ENCODE assay signal across 8 cellular contexts in genomic region chr16:2520784-2521577, GRCh38. TPM values are rescaled to one million over a fixed set of nuclear protein-coding genes. Genes with fewer than 3 reads are reported as not detected.
DNase-seq lines count a peak whose midpoint lies in the region; ATAC-seq and TF ChIP-seq lines count a peak whose summit lies in the region.

No MANE protein-coding gene starts in this region.

- H3K9me3 ChIP-seq in DND-41 (ENCODE audit: insufficient read depth, low read length, severe bottlenecking) (no peaks in the 10 kb centered on the region), vagina (no peaks in the 10 kb centered on the region)
- no peaks in the 10 kb centered on the region for H3K9me3 ChIP-seq in naive thymus-derived CD4-positive, alpha-beta T cell (ENCODE audit: control insufficient read depth in 2 of 3, low read length in 3 of 3)

- TF ChIP-seq POLR2A in vagina (IDR thresholded peaks at IDR 0.05): no peak

- H3K9ac ChIP-seq in DND-41 (ENCODE audit: low read depth, low read length): peak overlapping the region; percentile 63

- H3K27ac Mint-ChIP-seq in activated CD4-positive, alpha-beta T cell treated with anti-CD3 and anti-CD28 coated beads, Interleukin-2, amount 10 ng/mL, durations not matched to agents 7 days and 5 days: peak overlapping the region; percentile 95
- peak overlapping the region; percentile 81 to 98 (median 96) for H3K27ac Mint-ChIP-seq in naive thymus-derived CD4-positive, alpha-beta T cell

- peak; percentile 39; the same call in 2 of the 3 replicates for ATAC-seq in DND-41 (ENCODE audit: insufficient read depth, low read depth)
- peak; percentile 78 for ATAC-seq in naive thymus-derived CD4-positive, alpha-beta T cell
- no peak for ATAC-seq in HG02938 (IDR thresholded peaks at IDR 0.05; ENCODE audit: unreplicated experiment)
- no peak for ATAC-seq in HG02970 (IDR thresholded peaks at IDR 0.05; ENCODE audit: low FRiP score, unreplicated experiment)

- DNase-seq in DND-41 (peak; percentile 40), HPDE6-E6E7 (ENCODE audit: extremely low spot score) (peak; percentile 60), epithelial cell of esophagus (ENCODE audit: low read depth) (peak; percentile 78), vagina (ENCODE audit: extremely low spot score in 2 of 2) (no peak)
- DNase-seq in activated CD4-positive, alpha-beta T cell treated with anti-CD3 and anti-CD28 coated beads, Interleukin-2, amount 10 ng/mL, durations not matched to agents 7 days and 5 days: peak; percentile 72
- peak; percentile 52 to 88 (median 82) for DNase-seq in naive thymus-derived CD4-positive, alpha-beta T cell

- peak overlapping the region; percentile 33 to 84; a peak in 3 of 4 replicates for H3K4me3 ChIP-seq in DND-41 (ENCODE audit: low read depth in 1 of 2, low read length in 2 of 2)
- H3K4me3 ChIP-seq in epithelial cell of esophagus (ENCODE audit: low read length): peak overlapping the region; percentile 64
- peak overlapping the region; percentile 55 for H3K4me3 ChIP-seq in naive thymus-derived CD4-positive, alpha-beta T cell (ENCODE audit: low read length)
- peak overlapping the region; percentile 62 to 72 for H3K4me3 ChIP-seq in vagina

- H3K27me3 ChIP-seq in DND-41 (ENCODE audit: insufficient read depth, low read length, poor library complexity) (no peaks in the 10 kb centered on the region), vagina (no peaks in the 10 kb centered on the region)
- H3K27me3 ChIP-seq in naive thymus-derived CD4-positive, alpha-beta T cell (ENCODE audit: control insufficient read depth in 2 of 2, insufficient read depth in 2 of 2, low read length in 2 of 2): no peaks in the 10 kb centered on the region

- H3K4me1 Mint-ChIP-seq in activated CD4-positive, alpha-beta T cell treated with anti-CD3 and anti-CD28 coated beads, Interleukin-2, amount 10 ng/mL, durations not matched to agents 7 days and 5 days: peaks cover 42% of the 10 kb centered on the region
- peaks cover 33 to 69% (median 51%) of the 10 kb centered on the region in 7 donors for H3K4me1 Mint-ChIP-seq in naive thymus-derived CD4-positive, alpha-beta T cell

- no peaks in the 10 kb centered on the region for H3K9me3 Mint-ChIP-seq in activated CD4-positive, alpha-beta T cell treated with anti-CD3 and anti-CD28 coated beads, Interleukin-2, amount 10 ng/mL, durations not matched to agents 7 days and 5 days
- peaks cover 0 to 9% (median 0%) of the 10 kb centered on the region in 11 donors for H3K9me3 Mint-ChIP-seq in naive thymus-derived CD4-positive, alpha-beta T cell

- peak overlapping the region; percentile 84 for H3K4me3 Mint-ChIP-seq in activated CD4-positive, alpha-beta T cell treated with anti-CD3 and anti-CD28 coated beads, Interleukin-2, amount 10 ng/mL, durations not matched to agents 7 days and 5 days
- peak overlapping the region; percentile 81 to 95 (median 90) for H3K4me3 Mint-ChIP-seq in naive thymus-derived CD4-positive, alpha-beta T cell

- peak overlapping the region; percentile 76 for H3K27ac ChIP-seq in DND-41 (ENCODE audit: low read length)
- H3K27ac ChIP-seq in naive thymus-derived CD4-positive, alpha-beta T cell (ENCODE audit: low read depth, low read length): peak overlapping the region; percentile 79
- peak overlapping the region; percentile 72 for H3K27ac ChIP-seq in vagina

- intact Hi-C loops in naive thymus-derived CD4-positive, alpha-beta T cell (cut with micrococcal nuclease): loop anchor here (1.0 kb wide), 3 partner anchors 11 to 47 kb away; no protein-coding TSS in a partner anchor
- intact Hi-C loops in vagina (cut with DNase I): no loop called here

- POLR2A ChIA-PET in activated CD4-positive, alpha-beta T cell treated with anti-CD3 and anti-CD28 coated beads, Interleukin-2, amount 10 ng/mL, durations not matched to agents 7 days and 5 days (lab: Charles Lee): interaction anchor here (1.2 to 1.6 kb wide), 2 partner anchors 10 to 12 kb away, joined by 4 to 7 read pairs; partner anchors contain the start of gene CEMP1
- POLR2A ChIA-PET in naive thymus-derived CD4-positive, alpha-beta T cell (lab: Charles Lee): interaction anchor here (0.7 to 2.8 kb wide), 16 partner anchors 8 to 556 kb away, joined by 3 to 89 read pairs (median 4); partner anchors contain the start of genes CEMP1, ECI1, ELOB and MLST8

- peaks cover 52% of the 10 kb centered on the region for H4K20me1 ChIP-seq in DND-41 (ENCODE audit: insufficient read depth, low read length)

- peaks cover 55% of the 10 kb centered on the region for H3K4me1 ChIP-seq in DND-41 (ENCODE audit: insufficient read depth, low read length)
- peaks cover 21 to 44% of the 10 kb centered on the region in 2 donors for H3K4me1 ChIP-seq in naive thymus-derived CD4-positive, alpha-beta T cell (ENCODE audit: control insufficient read depth in 2 of 2, insufficient read depth in 2 of 2, low read length in 2 of 2)
- peaks cover 51% of the 10 kb centered on the region for H3K4me1 ChIP-seq in vagina

- CTCF ChIA-PET in activated CD4-positive, alpha-beta T cell treated with anti-CD3 and anti-CD28 coated beads, Interleukin-2, amount 10 ng/mL, durations not matched to agents 7 days and 5 days (lab: Charles Lee): interaction anchor here (0.9 to 2.1 kb wide), 4 partner anchors 11 to 181 kb away, joined by 3 to 7 read pairs (median 4); partner anchors contain the start of gene ABCA3
- CTCF ChIA-PET in naive thymus-derived CD4-positive, alpha-beta T cell (lab: Charles Lee): interaction anchor here (0.7 to 1.0 kb wide), 2 partner anchors 8 to 10 kb away, joined by 3 read pairs; partner anchors contain the start of gene CEMP1

- H3K36me3 Mint-ChIP-seq in activated CD4-positive, alpha-beta T cell treated with anti-CD3 and anti-CD28 coated beads, Interleukin-2, amount 10 ng/mL, durations not matched to agents 7 days and 5 days (ENCODE audit: low read depth): peaks cover 32% of the 10 kb centered on the region
- peaks cover 0 to 10% (median 9%) of the 10 kb centered on the region in 5 donors for H3K36me3 Mint-ChIP-seq in naive thymus-derived CD4-positive, alpha-beta T cell

- peaks cover 56% of the 10 kb centered on the region for H3K36me3 ChIP-seq in DND-41 (ENCODE audit: insufficient read depth, low read length)
- peaks cover 9 to 38% (median 14%) of the 10 kb centered on the region in 3 experiments for H3K36me3 ChIP-seq in naive thymus-derived CD4-positive, alpha-beta T cell (ENCODE audit: control insufficient read depth in 2 of 3, insufficient read depth in 3 of 3, low read length in 3 of 3)
- peaks cover 0 to 13% of the 10 kb centered on the region in 2 donors for H3K36me3 ChIP-seq in vagina

- H3K27me3 Mint-ChIP-seq in activated CD4-positive, alpha-beta T cell treated with anti-CD3 and anti-CD28 coated beads, Interleukin-2, amount 10 ng/mL, durations not matched to agents 7 days and 5 days: no peaks in the 10 kb centered on the region
- no peaks in the 10 kb centered on the region for H3K27me3 Mint-ChIP-seq in naive thymus-derived CD4-positive, alpha-beta T cell

- H3K4me2 ChIP-seq in DND-41 (ENCODE audit: insufficient read depth, low read length): peak overlapping the region; percentile 99

- TF ChIP-seq CTCF in DND-41 (IDR thresholded peaks at IDR 0.05; ENCODE audit: borderline replicate concordance, extremely low read depth, low read length, poor library complexity, severe bottlenecking) (no peak), epithelial cell of esophagus (IDR thresholded peaks at IDR 0.05; ENCODE audit: insufficient read depth, low read depth, low read length, missing control alignments) (no peak), vagina (IDR thresholded peaks at IDR 0.05) (no peak)

- peaks cover 66% of the 10 kb centered on the region for H3K79me2 ChIP-seq in DND-41 (ENCODE audit: insufficient read depth, low read length)

- peak overlapping the region; percentile 68 for H2AFZ ChIP-seq in DND-41 (ENCODE audit: low read depth, low read length)

RNA-seq across cellular contexts. Expression of gene AMDHD2, which starts 0.8 kb away (rescaled TPM):
- 10 to 100 TPM; 45.8 to 60.7 TPM for total RNA-seq in activated CD4-positive, alpha-beta T cell treated with anti-CD3 and anti-CD28 coated beads, Interleukin-2, amount 10 ng/mL, durations not matched to agents 7 days and 5 days
- total RNA-seq in naive thymus-derived CD4-positive, alpha-beta T cell: 100 to 1,000 TPM in 4 of 5 experiments, 10 to 100 TPM in 1; 60.0 to 258 (median 112) TPM
- polyA plus RNA-seq in naive thymus-derived CD4-positive, alpha-beta T cell: 10 to 100 TPM; 15.0 to 22.5 TPM
- 25.5 TPM for total RNA-seq in vagina

RNA-seq across cellular contexts. Expression of gene ATP6V0C, which starts 7.2 kb away (rescaled TPM):
- 100 to 1,000 TPM; 103 to 111 TPM for total RNA-seq in activated CD4-positive, alpha-beta T cell treated with anti-CD3 and anti-CD28 coated beads, Interleukin-2, amount 10 ng/mL, durations not matched to agents 7 days and 5 days
- 100 to 1,000 TPM in 4 of 5 experiments, 10 to 100 TPM in 1; 98.2 to 303 (median 113) TPM for total RNA-seq in naive thymus-derived CD4-positive, alpha-beta T cell
- 10 to 100 TPM; 76.5 to 96.9 TPM for polyA plus RNA-seq in naive thymus-derived CD4-positive, alpha-beta T cell
- total RNA-seq in vagina: 133 TPM

RNA-seq across cellular contexts. Expression of gene CEMP1, which starts 10.2 kb away (rescaled TPM):
- under 1 TPM in 1 of 2 experiments, not detected in 1; 0.17 TPM for total RNA-seq in activated CD4-positive, alpha-beta T cell treated with anti-CD3 and anti-CD28 coated beads, Interleukin-2, amount 10 ng/mL, durations not matched to agents 7 days and 5 days
- 1 to 10 TPM in 3 of 5 experiments, not detected in 2; 1.4 to 3.3 (median 2.8) TPM for total RNA-seq in naive thymus-derived CD4-positive, alpha-beta T cell
- 1 to 10 TPM; 3.7 to 7.3 TPM for polyA plus RNA-seq in naive thymus-derived CD4-positive, alpha-beta T cell
- total RNA-seq in vagina: not detected

RNA-seq across cellular contexts. Expression of gene PDPK1, which starts 16.8 kb away (rescaled TPM):
- total RNA-seq in activated CD4-positive, alpha-beta T cell treated with anti-CD3 and anti-CD28 coated beads, Interleukin-2, amount 10 ng/mL, durations not matched to agents 7 days and 5 days: 10 to 100 TPM; 43.3 to 46.1 TPM
- 10 to 100 TPM; 52.2 to 71.5 (median 58.3) TPM for total RNA-seq in naive thymus-derived CD4-positive, alpha-beta T cell
- 10 to 100 TPM; 30.7 to 43.5 TPM for polyA plus RNA-seq in naive thymus-derived CD4-positive, alpha-beta T cell
- 29.2 TPM for total RNA-seq in vagina

RNA-seq across cellular contexts. Expression of gene TBC1D24, which starts 46.1 kb away (rescaled TPM):
- total RNA-seq in activated CD4-positive, alpha-beta T cell treated with anti-CD3 and anti-CD28 coated beads, Interleukin-2, amount 10 ng/mL, durations not matched to agents 7 days and 5 days: 1 to 10 TPM; 8.1 TPM
- total RNA-seq in naive thymus-derived CD4-positive, alpha-beta T cell: 10 to 100 TPM in 2 of 5 experiments, 1 to 10 TPM in 3; 5.4 to 13.5 (median 9.2) TPM
- polyA plus RNA-seq in naive thymus-derived CD4-positive, alpha-beta T cell: 1 to 10 TPM; 1.7 to 2.5 TPM
- 9.6 TPM for total RNA-seq in vagina

Comparison
In these comparisons a context has a peak if more than half of its experiments do, and no peak if none do; other contexts are left out.
1. ATAC-seq: peak in DND-41 (single experiment) and naive thymus-derived CD4-positive, alpha-beta T cell (single experiment); none in HG02938 (single experiment) and HG02970 (single experiment).
2. DNase-seq: peak in DND-41 (single experiment), HPDE6-E6E7 (single experiment), activated CD4-positive, alpha-beta T cell treated with anti-CD3 and anti-CD28 coated beads, Interleukin-2, amount 10 ng/mL, durations not matched to agents 7 days and 5 days (single experiment), epithelial cell of esophagus (single experiment) and naive thymus-derived CD4-positive, alpha-beta T cell (9 of 9); none in vagina (0 of 2).
3. Peak in every context shown above with its lines, with median percentiles within 50 percentile points of each other: H3K27ac ChIP-seq and H3K4me3 ChIP-seq.